Comparison of ENCODE assay signal across 19 cellular contexts in genomic region chr12:52178443-52178842, GRCh38. TPM values are rescaled to one million over a fixed set of nuclear protein-coding genes. Genes with fewer than 3 reads are reported as not detected.
DNase-seq lines count a peak whose midpoint lies in the region; TF ChIP-seq lines count a peak whose summit lies in the region.
"Had no signal": no experiment of that assay in that cellular context is flagged by ENCODE, and none has a peak within 500 bp of the region (broad histone marks: within the 10 kb centered on the region; RNA-seq: fewer than 3 reads in every experiment).

No MANE protein-coding gene starts in this region.

- POLR2A ChIA-PET in MCF 10A (lab: Yijun Ruan, JAX), result interaction anchor here (1.1 to 4.2 kb wide), 2 partner anchors 12 to 345 kb away, joined by 4 to 43 read pairs; partner anchors contain the start of gene KRT80

- BruUV-seq in MCF 10A (replicated peaks; lab: Mats Ljungman, UMichigan), result no TSS peak
- BruUV-seq in mammary epithelial cell (replicated peaks; lab: Mats Ljungman, UMichigan), result no TSS peak

- 87% methylated on average over 7 of the region's 7 CpGs for whole genome bisulfite sequencing in mammary epithelial cell (ENCODE audit: low coverage, missing lambda C conversion rate)

- H3K27me3 ChIP-seq in mammary epithelial cell (ENCODE audit: insufficient read depth, low read length) (no peaks in the 10 kb centered on the region), breast epithelium (no peaks in the 10 kb centered on the region)
- H3K27me3 ChIP-seq: BE2C had no signal

- CTCF ChIA-PET in MCF 10A (lab: Yijun Ruan, JAX) (interaction anchor here (0.6 to 2.4 kb wide), 4 partner anchors 31 to 1073 kb away, joined by 3 to 11 read pairs (median 4); a partner anchor contains a TSS), mammary epithelial cell (lab: Charles Lee; ENCODE audit: low non-redundant PET) (no interaction called here)

- H2AFZ ChIP-seq in mammary epithelial cell (ENCODE audit: low read depth, low read length), result no peak overlapping the region

- TF ChIP-seq CTCF in MCF 10A (IDR thresholded peaks at IDR 0.05; ENCODE audit: unreplicated experiment), result no peak
- no peak for TF ChIP-seq CTCF in mammary epithelial cell (conservative IDR thresholded peaks at IDR 0.05 in 1 of 2, IDR thresholded peaks at IDR 0.05 in 1 of 2; ENCODE audit: extremely low read depth in 1 of 2, insufficient read depth in 1 of 2, low read depth in 1 of 2, low read length in 2 of 2)
- no peak for TF ChIP-seq CTCF in breast epithelium (IDR thresholded peaks at IDR 0.05)
- no peak for TF ChIP-seq CTCF in osteocyte (IDR thresholded peaks at IDR 0.05)
- TF ChIP-seq CTCF in type B pancreatic cell (conservative IDR thresholded peaks at IDR 0.05), result no peak

- H3K27me3 Mint-ChIP-seq in MCF 10A (ENCODE audit: insufficient read depth, unreplicated experiment) (no peaks in the 10 kb centered on the region), osteocyte (ENCODE audit: unreplicated experiment) (no peaks in the 10 kb centered on the region), type B pancreatic cell (peaks cover 2% of the 10 kb centered on the region)

- no peaks in the 10 kb centered on the region for H4K20me1 ChIP-seq in mammary epithelial cell (ENCODE audit: insufficient read depth, low read length)

- H3K9ac ChIP-seq in mammary epithelial cell (ENCODE audit: insufficient read depth, low read length), result no peak overlapping the region

- H3K79me2 ChIP-seq in mammary epithelial cell (ENCODE audit: insufficient read depth, low read length), result no peaks in the 10 kb centered on the region

- H3K4me1 Mint-ChIP-seq in MCF 10A (ENCODE audit: insufficient read depth, unreplicated experiment) (peaks cover 41% of the 10 kb centered on the region), osteocyte (ENCODE audit: unreplicated experiment) (peaks cover 81% of the 10 kb centered on the region), type B pancreatic cell (ENCODE audit: unreplicated experiment) (peaks cover 34% of the 10 kb centered on the region)

- intact Hi-C loops in MCF 10A (cut with micrococcal nuclease), result no loop called here
- intact Hi-C loops in mammary epithelial cell (cut with micrococcal nuclease), result no loop called here
- intact Hi-C loops in breast epithelium (cut with DNase I; ENCODE audit: low total_unique reads), result no loop called here

- no peaks in the 10 kb centered on the region for H3K9me3 ChIP-seq in mammary epithelial cell (replicated peaks; ENCODE audit: insufficient read depth, low read length)
- H3K9me3 ChIP-seq in breast epithelium, result no peaks in the 10 kb centered on the region
- H3K9me3 ChIP-seq: BE2C had no signal

- H3K4me2 ChIP-seq in mammary epithelial cell (ENCODE audit: insufficient read depth, low read depth, low read length), result no peak overlapping the region

- in situ Hi-C loops in mammary epithelial cell (cut with MboI; ENCODE audit: low sequenced_read_pairs in 2 of 2), result no loop called here

- H3K36me3 ChIP-seq in mammary epithelial cell (ENCODE audit: insufficient read depth, low read length) (no peaks in the 10 kb centered on the region), breast epithelium (no peaks in the 10 kb centered on the region)
- H3K36me3 ChIP-seq: BE2C had no signal

- H3K9me3 Mint-ChIP-seq in MCF 10A (ENCODE audit: unreplicated experiment) (no peaks in the 10 kb centered on the region), osteocyte (ENCODE audit: unreplicated experiment) (no peaks in the 10 kb centered on the region), type B pancreatic cell (no peaks in the 10 kb centered on the region)
- H3K9me3 Mint-ChIP-seq: CD8-positive, alpha-beta T cell had no signal

- H3K27ac Mint-ChIP-seq in MCF 10A (ENCODE audit: low read depth, unreplicated experiment) (peak overlapping the region; percentile 16), osteocyte (ENCODE audit: unreplicated experiment) (peak overlapping the region; percentile 88), type B pancreatic cell (peak overlapping the region; percentile 60)
- H3K27ac Mint-ChIP-seq: CD8-positive, alpha-beta T cell had no signal

- H3K4me3 Mint-ChIP-seq in MCF 10A (ENCODE audit: unreplicated experiment) (no peak overlapping the region), osteocyte (ENCODE audit: unreplicated experiment) (no peak overlapping the region), type B pancreatic cell (no peak overlapping the region)
- H3K4me3 Mint-ChIP-seq: CD8-positive, alpha-beta T cell had no signal

- DNase-seq in MCF 10A (ENCODE audit: unreplicated experiment) (no peak), mammary epithelial cell (no peak), breast epithelium (ENCODE audit: low spot score in 2 of 2) (no peak), osteocyte (ENCODE audit: extremely low spot score, unreplicated experiment) (no peak), type B pancreatic cell (ENCODE audit: extremely low spot score, unreplicated experiment) (no peak), dedifferentiated amniotic fluid mesenchymal stem cell (ENCODE audit: extremely low spot score) (no peak), NCI-H1105 (lab: John Stamatoyannopoulos, UW) (no peak), HPDE6-E6E7 (ENCODE audit: extremely low spot score) (no peak)
- DNase-seq: BE2C; CD8-positive, alpha-beta T cell; GDM1; MV-4-11; NCI-H1436; NCI-H2029 treated with DMSO at 0.1 percent for 48 hours; NCI-H748 treated with DMSO at 0.1 percent for 48 hours; OCI-M1 had no signal

- dilution Hi-C loops in mammary epithelial cell (cut with HindIII; ENCODE audit: low sequenced_read_pairs), result no loop called here

- H3K4me3 ChIP-seq in mammary epithelial cell (replicated peaks in 1 of 3; ENCODE audit: insufficient read depth in 1 of 3, low read depth in 2 of 3, low read length in 3 of 3) (no peak overlapping the region), breast epithelium (no peak overlapping the region)
- H3K4me3 ChIP-seq: GM12878 had no signal

- H3K36me3 Mint-ChIP-seq in MCF 10A (ENCODE audit: insufficient read depth, unreplicated experiment) (no peaks in the 10 kb centered on the region), osteocyte (ENCODE audit: unreplicated experiment) (peaks cover 3% of the 10 kb centered on the region), type B pancreatic cell (no peaks in the 10 kb centered on the region)
- H3K36me3 Mint-ChIP-seq: CD8-positive, alpha-beta T cell had no signal

- H3K27ac ChIP-seq in mammary epithelial cell (ENCODE audit: insufficient read depth, low read depth, low read length) (no peak overlapping the region), breast epithelium (peak overlapping the region; percentile 32 to 50)
- H3K27ac ChIP-seq: 22Rv1 had no signal

- H3K4me1 ChIP-seq in mammary epithelial cell (ENCODE audit: insufficient read depth, low read length), result peaks cover 22% of the 10 kb centered on the region
- H3K4me1 ChIP-seq in breast epithelium, result no peaks in the 10 kb centered on the region

- no peak for TF ChIP-seq POLR2A in breast epithelium (IDR thresholded peaks at IDR 0.05)

RNA-seq across cellular contexts. Expression of gene KRT80, which starts 13.4 kb away (rescaled TPM):
- 27.4 and 52.3 TPM in 2 replicates for total RNA-seq in MCF 10A (2022)
- 1 to 10 TPM; 1.8 to 2.7 TPM for total RNA-seq in mammary epithelial cell
- 1.2 TPM for polyA plus RNA-seq in mammary epithelial cell
- polyA minus RNA-seq in mammary epithelial cell, result not detected
- total RNA-seq in breast epithelium, result 1 to 10 TPM in 2 of 3 donors, not detected in 1; 2.9 to 9.8 TPM
- 9.2 and 9.9 TPM in 2 replicates for total RNA-seq in osteocyte
- total RNA-seq in type B pancreatic cell (ENCODE audit: low replicate concordance), result 23.1 and 65.1 TPM in 2 replicates
- total RNA-seq: CD8-positive, alpha-beta T cell; GM12878 had no signal

RNA-seq across cellular contexts. Expression of gene KRT7, which starts 54.6 kb away (rescaled TPM):
- total RNA-seq in MCF 10A (2022) (2,379 and 3,360 TPM in 2 replicates), mammary epithelial cell (1,000 to 10,000 TPM; 2,215 to 3,387 TPM), breast epithelium (1,000 to 10,000 TPM in 1 of 3 donors, 100 to 1,000 TPM in 1, 1 to 10 TPM in 1; 4.2 to 1,051 (median 358) TPM), osteocyte (168 and 178 TPM in 2 replicates), type B pancreatic cell (ENCODE audit: low replicate concordance) (125 and 293 TPM in 2 replicates)
- 3,281 TPM for polyA plus RNA-seq in mammary epithelial cell
- 4,390 TPM for polyA minus RNA-seq in mammary epithelial cell
- total RNA-seq: CD8-positive, alpha-beta T cell; SK-MEL-5 had no signal

Comparison
In these comparisons a context has a peak if more than half of its experiments do, and no peak if none do; other contexts are left out.
1. H3K27ac Mint-ChIP-seq: peak in every context shown above with its lines; median percentile 88 in osteocyte; 60 in type B pancreatic cell; 16 in MCF 10A.